In genomic region chr1:51302746-51303145, GRCh38 we compare ENCODE assay signal across 2 cellular contexts.
TF ChIP-seq lines count a peak whose summit lies in the region.

No MANE protein-coding gene starts in this region.

TF ChIP-seq in GM12878, 131 proteins besides CTCF, POLR2A, EP300 and RAD21:
- TF ChIP-seq BCL11A (IDR thresholded peaks at IDR 0.05; ENCODE audit: low read depth, low read length) (no peak), FOXM1 (IDR thresholded peaks at IDR 0.05; ENCODE audit: low read depth, low read length) (no peak), SMAD5 (IDR thresholded peaks at IDR 0.05; ENCODE audit: low read depth) (no peak), USF1 (IDR thresholded peaks at IDR 0.05; ENCODE audit: borderline replicate concordance, extremely low read length, insufficient read depth, low read depth, low read length) (no peak), ZBED1 (IDR thresholded peaks at IDR 0.05; ENCODE audit: borderline replicate concordance) (no peak), ATF3 (IDR thresholded peaks at IDR 0.05; ENCODE audit: borderline replicate concordance, extremely low read depth, low read depth, low read length) (no peak), PAX8 (IDR thresholded peaks at IDR 0.05) (no peak), CBX5 (IDR thresholded peaks at IDR 0.05; ENCODE audit: low read depth) (no peak)

TF ChIP-seq in H1, 55 proteins besides CTCF, POLR2A, EP300 and RAD21:
- no peak for TF ChIP-seq SRF (IDR thresholded peaks at IDR 0.05; ENCODE audit: low read depth, low read length)
- no peak for TF ChIP-seq GTF2F1 (IDR thresholded peaks at IDR 0.05; ENCODE audit: borderline replicate concordance, low read depth, low read length)
- no peak for TF ChIP-seq BACH1 (IDR thresholded peaks at IDR 0.05; ENCODE audit: low read length)
- no peak for TF ChIP-seq TAF1 (IDR thresholded peaks at IDR 0.05; ENCODE audit: low read depth, low read length)
- TF ChIP-seq TBP (IDR thresholded peaks at IDR 0.05; ENCODE audit: low read depth, low read length), result no peak
- TF ChIP-seq FOSL1 (IDR thresholded peaks at IDR 0.05; ENCODE audit: insufficient read depth, low read depth, low read length), result no peak
- no peak for TF ChIP-seq CHD2 (IDR thresholded peaks at IDR 0.05; ENCODE audit: low read length)
